ENCODE assay signal across 14 cellular contexts in genomic region chr7:130764569-130764968, GRCh38. TPM values are rescaled to one million over a fixed set of nuclear protein-coding genes. Genes with fewer than 3 reads are reported as not detected.
"Had no signal": no experiment of that assay in that cellular context is flagged by ENCODE, and none has a peak within 500 bp of the region (broad histone marks: within the 10 kb centered on the region; RNA-seq: fewer than 3 reads in every experiment).

No MANE protein-coding gene starts in this region.

RNA-seq across cellular contexts. Expression of gene KLF14, which starts 30.6 kb away (rescaled TPM):
- total RNA-seq: hepatocyte, kidney, kidney epithelial cell, left cardiac atrium, left colon, left lobe of liver, lower lobe of right lung, lung microvascular endothelial cell, mammary epithelial cell, mucosa of gallbladder, myocyte had no signal
- polyA plus RNA-seq: immature natural killer cell; liver; mammary epithelial cell; naive thymus-derived CD4-positive, alpha-beta T cell had no signal
